1 cellular context compared by ENCODE assay signal in genomic region chr17:2090210-2090641, GRCh38.
TF ChIP-seq lines count a peak whose summit lies in the region.

No MANE protein-coding gene starts in this region.

TF ChIP-seq in HepG2, 621 proteins besides CTCF, POLR2A, EP300 and RAD21:
- TF ChIP-seq BCLAF1 (IDR thresholded peaks at IDR 0.05) = no peak
- TF ChIP-seq RARG (CRISPR knock-in tag; IDR thresholded peaks at IDR 0.05; ENCODE audit: low read depth) = no peak
- TF ChIP-seq, protein P1, sequence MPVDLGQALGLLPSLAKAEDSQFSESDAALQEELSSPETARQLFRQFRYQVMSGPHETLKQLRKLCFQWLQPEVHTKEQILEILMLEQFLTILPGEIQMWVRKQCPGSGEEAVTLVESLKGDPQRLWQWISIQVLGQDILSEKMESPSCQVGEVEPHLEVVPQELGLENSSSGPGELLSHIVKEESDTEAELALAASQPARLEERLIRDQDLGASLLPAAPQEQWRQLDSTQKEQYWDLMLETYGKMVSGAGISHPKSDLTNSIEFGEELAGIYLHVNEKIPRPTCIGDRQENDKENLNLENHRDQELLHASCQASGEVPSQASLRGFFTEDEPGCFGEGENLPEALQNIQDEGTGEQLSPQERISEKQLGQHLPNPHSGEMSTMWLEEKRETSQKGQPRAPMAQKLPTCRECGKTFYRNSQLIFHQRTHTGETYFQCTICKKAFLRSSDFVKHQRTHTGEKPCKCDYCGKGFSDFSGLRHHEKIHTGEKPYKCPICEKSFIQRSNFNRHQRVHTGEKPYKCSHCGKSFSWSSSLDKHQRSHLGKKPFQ (CRISPR knock-in tag; IDR thresholded peaks at IDR 0.05; ENCODE audit: insufficient replicate concordance) = no peak
- TF ChIP-seq TBP (CRISPR knock-in tag; IDR thresholded peaks at IDR 0.05) = no peak
- no peak for TF ChIP-seq ZNF792 (CRISPR knock-in tag; IDR thresholded peaks at IDR 0.05)
- no peak for TF ChIP-seq SNRNP70 (IDR thresholded peaks at IDR 0.05; ENCODE audit: low read depth, low read length)
- TF ChIP-seq ZXDC (CRISPR knock-in tag; IDR thresholded peaks at IDR 0.05) = no peak
- TF ChIP-seq AKNA (CRISPR knock-in tag; IDR thresholded peaks at IDR 0.05; ENCODE audit: borderline replicate concordance) = no peak
- TF ChIP-seq TEAD2 (CRISPR knock-in tag; IDR thresholded peaks at IDR 0.05) = no peak
- TF ChIP-seq CCDC6 (CRISPR knock-in tag; IDR thresholded peaks at IDR 0.05) = no peak
- TF ChIP-seq ZBTB8A (CRISPR knock-in tag; IDR thresholded peaks at IDR 0.05; ENCODE audit: borderline replicate concordance, low read depth) = no peak
- no peak for TF ChIP-seq TCF7 (IDR thresholded peaks at IDR 0.05; ENCODE audit: low read depth)
- no peak for TF ChIP-seq DR1 (CRISPR knock-in tag; IDR thresholded peaks at IDR 0.05)
- no peak for TF ChIP-seq CSRNP1 (CRISPR knock-in tag; IDR thresholded peaks at IDR 0.05)
